ENCODE assay signal across 13 cellular contexts in the genomic region with DNA sequence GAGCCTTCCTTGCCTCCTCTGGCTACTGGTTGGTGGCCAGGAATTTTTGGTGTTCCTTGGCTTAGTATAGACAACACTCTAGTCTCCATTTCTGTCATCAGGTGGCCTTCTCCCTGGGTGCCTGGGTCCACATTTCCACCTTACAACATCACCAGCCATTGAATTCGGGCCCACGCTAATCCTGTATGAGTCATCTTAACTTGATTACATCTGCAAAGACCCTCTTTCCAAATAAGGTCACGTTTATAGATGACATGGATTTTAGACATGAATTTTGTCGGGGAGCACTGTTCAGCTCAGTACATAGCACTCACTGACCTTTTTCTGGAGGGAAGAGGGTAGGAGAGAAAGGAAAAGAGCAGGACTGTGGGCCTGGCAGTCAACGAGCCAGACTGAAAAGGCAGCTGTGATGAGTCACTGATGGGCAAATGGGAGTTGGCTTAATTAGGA. TPM values are rescaled to one million over a fixed set of nuclear protein-coding genes. Genes with fewer than 3 reads are reported as not detected.
A peak's percentile ranks its signal among the peaks of the same experiment; 100 is the strongest.
DNase-seq lines count a peak whose midpoint lies in the region; ATAC-seq and TF ChIP-seq lines count a peak whose summit lies in the region.
"Had no signal": no experiment of that assay in that cellular context is flagged by ENCODE, and none has a peak within 500 bp of the region (broad histone marks: within the 10 kb centered on the region; RNA-seq: fewer than 3 reads in every experiment).

No MANE protein-coding gene starts in this region.

- no peak overlapping the region for H3K9ac ChIP-seq in neuronal stem cell (ENCODE audit: low read depth, low read length, poor library complexity)

- H2BK12ac ChIP-seq in neuronal stem cell (ENCODE audit: low read length) = no peak overlapping the region

- H3K4me1 ChIP-seq in stomach = no peaks in the 10 kb centered on the region
- H3K4me1 ChIP-seq in neuronal stem cell (ENCODE audit: control insufficient read depth in 2 of 2, insufficient read depth in 1 of 2, low read depth in 1 of 2, low read length in 2 of 2) = no peaks in the 10 kb centered on the region
- H3K4me1 ChIP-seq: Caco-2, prostate gland had no signal

- no peak overlapping the region for H2AFZ ChIP-seq in neuronal stem cell (ENCODE audit: low read length)

- no peak overlapping the region for H4K8ac ChIP-seq in neuronal stem cell (ENCODE audit: low read depth, low read length)

- CTCF ChIA-PET in WTC11 (lab: Charles Lee) = interaction anchor here (0.7 to 1.4 kb wide), 3 partner anchors 19 to 22 kb away, joined by 3 to 4 read pairs (median 4); no protein-coding TSS in a partner anchor

- H3K27me3 ChIP-seq in stomach (no peaks in the 10 kb centered on the region), neuronal stem cell (ENCODE audit: control insufficient read depth in 3 of 3, insufficient read depth in 3 of 3, low read depth in 1 of 3, low read length in 3 of 3) (no peaks in the 10 kb centered on the region)

- WGBS in stomach, 5 donors = 50 to 68% (median 64%) methylated on average over 5 of the region's 5 CpGs
- WGBS in neuronal stem cell (ENCODE audit: extremely low coverage in 2 of 2, insufficient read length in 2 of 2, insufficient replicate concordance in 1 of 2), 2 donors = no CpG with 5 or more reads among the region's 5 CpGs

- H3K4me3 ChIP-seq in stomach (no peak overlapping the region), neuronal stem cell (ENCODE audit: low read length in 2 of 2) (no peak overlapping the region)
- H3K4me3 ChIP-seq: prostate gland had no signal

- H3K79me1 ChIP-seq in neuronal stem cell (ENCODE audit: low read depth, low read length) = no peaks in the 10 kb centered on the region

- ATAC-seq in WTC11 = no peak
- no peak for ATAC-seq in HG03439 (IDR thresholded peaks at IDR 0.05; ENCODE audit: unreplicated experiment)

- peak overlapping the region; percentile 71 for H3K27ac Mint-ChIP-seq in WTC11

- H3K9me3 Mint-ChIP-seq in WTC11 = no peaks in the 10 kb centered on the region

- TF ChIP-seq POLR2A in stomach (IDR thresholded peaks at IDR 0.05) = no peak

- H2BK15ac ChIP-seq in neuronal stem cell (ENCODE audit: low read length) = no peak overlapping the region

- TF ChIP-seq EP300 in stomach (IDR thresholded peaks at IDR 0.05) = no peak

- peaks cover 18 to 96% (median 85%) of the 10 kb centered on the region in 4 donors for H3K36me3 ChIP-seq in stomach
- peaks cover 20 to 100% of the 10 kb centered on the region in 2 donors for H3K36me3 ChIP-seq in neuronal stem cell (replicated peaks in 1 of 2; ENCODE audit: control insufficient read depth in 2 of 2, insufficient read depth in 2 of 2, low read length in 2 of 2)
- H3K36me3 ChIP-seq: prostate gland had no signal

- H3K23ac ChIP-seq in neuronal stem cell (ENCODE audit: low read depth, low read length, poor library complexity) = no peak overlapping the region

- no peak overlapping the region for H2BK120ac ChIP-seq in neuronal stem cell (ENCODE audit: low read depth, low read length)

- H3K27me3 Mint-ChIP-seq in WTC11 (ENCODE audit: low read depth) = no peaks in the 10 kb centered on the region

- DNase-seq in HCEC 1CT (peak; percentile 64), WTC11 (ENCODE audit: low spot score) (no peak), fibroblast of peridontal ligament (ENCODE audit: extremely low read depth) (peak; percentile 47), stomach (no peak), islet precursor cell (no peak), neuronal stem cell (ENCODE audit: low spot score) (no peak)
- DNase-seq: activated CD4-positive, CD25-positive, alpha-beta regulatory T cell treated with anti-CD3 and anti-CD28 coated beads, Interleukin-2, amount 50 U/mL, for 72 hours; activated T-cell treated with anti-CD3 and anti-CD28 coated beads, Interleukin-2, amount 50 U/mL, for 48 hours; Caco-2 had no signal

- intact Hi-C loops in stomach (cut with DNase I; ENCODE audit: low total_unique reads) = no loop called here

- no peak overlapping the region for H4K91ac ChIP-seq in neuronal stem cell (ENCODE audit: low read depth, low read length, poor library complexity)

- H3K4me2 ChIP-seq in neuronal stem cell (ENCODE audit: insufficient read depth, low read length, poor library complexity, severe bottlenecking) = no peak overlapping the region

- no peak overlapping the region for H3K4me3 Mint-ChIP-seq in WTC11

- H3K27ac ChIP-seq in stomach (peak overlapping the region in 3 of 5 donors; percentile 13 to 65 (median 60)), neuronal stem cell (replicated peaks; ENCODE audit: low read length) (no peak overlapping the region)
- H3K27ac ChIP-seq: epithelial cell of prostate, prostate gland had no signal

- no peak overlapping the region for H3K18ac ChIP-seq in neuronal stem cell (ENCODE audit: low read length)

- H2BK5ac ChIP-seq in neuronal stem cell (ENCODE audit: low read length) = no peak overlapping the region

- H3K9me3 ChIP-seq in stomach (no peaks in the 10 kb centered on the region), neuronal stem cell (replicated peaks in 1 of 2; ENCODE audit: control insufficient read depth in 2 of 2, insufficient read depth in 1 of 2, low read depth in 1 of 2, low read length in 2 of 2) (no peaks in the 10 kb centered on the region)
- H3K9me3 ChIP-seq: Caco-2, prostate gland had no signal

- H3K4ac ChIP-seq in neuronal stem cell (ENCODE audit: low read length) = no peak overlapping the region

- POLR2A ChIA-PET in WTC11 (lab: Charles Lee) = no interaction called here

- no peaks in the 10 kb centered on the region for H3K4me1 Mint-ChIP-seq in WTC11

- no peak overlapping the region for H3K14ac ChIP-seq in neuronal stem cell (ENCODE audit: low read length)

- H2AK5ac ChIP-seq in neuronal stem cell (ENCODE audit: low read depth, low read length) = no peak overlapping the region

- TF ChIP-seq CTCF in WTC11 (IDR thresholded peaks at IDR 0.05) (no peak), stomach (IDR thresholded peaks at IDR 0.05) (no peak)

- peaks cover 83% of the 10 kb centered on the region for H3K36me3 Mint-ChIP-seq in WTC11

TF ChIP-seq in WTC11, 78 proteins besides CTCF, POLR2A, EP300 and RAD21:
- TF ChIP-seq ESRRA (CRISPR knock-in tag; IDR thresholded peaks at IDR 0.05; ENCODE audit: borderline replicate concordance) (no peak), IRF1 (CRISPR knock-in tag; IDR thresholded peaks at IDR 0.05) (no peak), JUN (CRISPR knock-in tag; IDR thresholded peaks at IDR 0.05) (no peak), ZNF232 (CRISPR knock-in tag; IDR thresholded peaks at IDR 0.05) (no peak), SP1 (CRISPR knock-in tag; conservative IDR thresholded peaks at IDR 0.05) (no peak), ELF4 (CRISPR knock-in tag; IDR thresholded peaks at IDR 0.05; ENCODE audit: low read depth) (no peak), NFYB (CRISPR knock-in tag; conservative IDR thresholded peaks at IDR 0.05; ENCODE audit: low read depth) (no peak), MYBL2 (CRISPR knock-in tag; IDR thresholded peaks at IDR 0.05) (no peak), PREB (CRISPR knock-in tag; IDR thresholded peaks at IDR 0.05; ENCODE audit: borderline replicate concordance) (no peak), ZNF263 (CRISPR knock-in tag; IDR thresholded peaks at IDR 0.05; ENCODE audit: low read depth) (no peak), ZNF317 (CRISPR knock-in tag; IDR thresholded peaks at IDR 0.05; ENCODE audit: borderline replicate concordance, low read depth) (no peak), ZBTB21 (CRISPR knock-in tag; IDR thresholded peaks at IDR 0.05; ENCODE audit: borderline replicate concordance) (no peak), NFATC4 (CRISPR knock-in tag; IDR thresholded peaks at IDR 0.05) (no peak), TCF7 (CRISPR knock-in tag; IDR thresholded peaks at IDR 0.05; ENCODE audit: low read depth) (no peak)
- TF ChIP-seq, protein P1, sequence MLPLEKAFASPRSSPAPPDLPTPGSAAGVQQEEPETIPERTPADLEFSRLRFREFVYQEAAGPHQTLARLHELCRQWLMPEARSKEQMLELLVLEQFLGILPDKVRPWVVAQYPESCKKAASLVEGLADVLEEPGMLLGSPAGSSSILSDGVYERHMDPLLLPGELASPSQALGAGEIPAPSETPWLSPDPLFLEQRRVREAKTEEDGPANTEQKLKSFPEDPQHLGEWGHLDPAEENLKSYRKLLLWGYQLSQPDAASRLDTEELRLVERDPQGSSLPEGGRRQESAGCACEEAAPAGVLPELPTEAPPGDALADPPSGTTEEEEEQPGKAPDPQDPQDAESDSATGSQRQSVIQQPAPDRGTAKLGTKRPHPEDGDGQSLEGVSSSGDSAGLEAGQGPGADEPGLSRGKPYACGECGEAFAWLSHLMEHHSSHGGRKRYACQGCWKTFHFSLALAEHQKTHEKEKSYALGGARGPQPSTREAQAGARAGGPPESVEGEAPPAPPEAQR (CRISPR knock-in tag; IDR thresholded peaks at IDR 0.05) = no peak

RNA-seq across cellular contexts. Expression of gene MMRN2, which starts 39.4 kb away (rescaled TPM):
- 1.7 to 2.8 TPM (median 2.4 TPM) in 3 replicates for total RNA-seq in WTC11 (2021)
- total RNA-seq in stomach = 10 to 100 TPM in 3 of 5 donors, 1 to 10 TPM in 2; 1.8 to 40.0 (median 12.9) TPM
- polyA plus RNA-seq in stomach = 1 to 10 TPM in 2 of 3 donors, under 1 TPM in 1; 1.00 to 5.0 (median 3.1) TPM
- polyA plus RNA-seq in neuronal stem cell (2013, experiment 1 of 2) = 0.52 TPM
- polyA plus RNA-seq in neuronal stem cell (2013, experiment 2 of 2) = 0.40 TPM

RNA-seq across cellular contexts. Expression of gene SNCG, which starts 40.4 kb away (rescaled TPM):
- 8.4 to 14.3 TPM (median 12.0 TPM) in 3 replicates for total RNA-seq in WTC11 (2021)
- 1 to 10 TPM in 4 of 5 donors, not detected in 1; 3.8 to 7.6 (median 5.6) TPM for total RNA-seq in stomach
- 10 to 100 TPM; 10.9 to 59.6 (median 26.4) TPM for polyA plus RNA-seq in stomach
- polyA plus RNA-seq in neuronal stem cell (2013, experiment 1 of 2) = 0.21 TPM
- 0.29 TPM for polyA plus RNA-seq in neuronal stem cell (2013, experiment 2 of 2)
- total RNA-seq: mononuclear cell had no signal

RNA-seq across cellular contexts. Expression of gene ADIRF, which starts 50.2 kb away (rescaled TPM):
- total RNA-seq in WTC11 (2021) (0.30 to 1.0 TPM (median 0.70 TPM) in 3 replicates), stomach (10 to 100 TPM in 4 of 5 donors, 1 to 10 TPM in 1; 1.2 to 98.2 (median 28.6) TPM)
- polyA plus RNA-seq in stomach = 100 to 1,000 TPM in 2 of 3 donors, 10 to 100 TPM in 1; 96.4 to 249 (median 101) TPM
- 0.18 TPM for polyA plus RNA-seq in neuronal stem cell (2013, experiment 1 of 2)
- 0.29 TPM for polyA plus RNA-seq in neuronal stem cell (2013, experiment 2 of 2)
- total RNA-seq: Caco-2, mononuclear cell had no signal

Comparison
In these comparisons a context has a peak if more than half of its experiments do, and no peak if none do; other contexts are left out.
1. DNase-seq: peak in HCEC 1CT (single experiment) and fibroblast of peridontal ligament (single experiment); none in WTC11 (single experiment), stomach (single experiment), islet precursor cell (single experiment) and neuronal stem cell (single experiment).